Comparison of ENCODE assay signal across 17 cellular contexts in the genomic region with DNA sequence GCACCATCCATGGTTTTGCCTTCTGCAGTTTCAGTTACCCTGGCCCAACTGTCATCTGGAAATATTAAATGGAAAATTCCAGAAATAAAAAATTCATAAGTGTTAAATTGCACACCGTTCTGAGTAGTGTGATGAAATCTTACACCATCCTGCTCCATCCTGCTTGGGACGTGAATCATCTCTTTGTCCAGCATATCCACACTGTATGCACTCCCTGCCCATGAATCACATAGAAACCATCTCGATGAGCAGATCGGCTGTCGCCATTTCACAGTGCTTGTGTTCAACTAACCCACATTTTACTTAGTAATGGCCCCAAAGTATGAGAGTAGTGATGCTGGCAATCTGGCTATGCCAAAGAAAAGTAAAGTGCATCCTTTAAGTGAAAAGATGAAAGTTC.
A peak's percentile ranks its signal among the peaks of the same experiment; 100 is the strongest.
DNase-seq lines count a peak whose midpoint lies in the region; ATAC-seq, FAIRE-seq and TF ChIP-seq lines count a peak whose summit lies in the region.
"Had no signal": no experiment of that assay in that cellular context is flagged by ENCODE, and none has a peak within 500 bp of the region (broad histone marks: within the 10 kb centered on the region; RNA-seq: fewer than 3 reads in every experiment).

No MANE protein-coding gene starts in this region.

- H3K27me3 Mint-ChIP-seq in MCF 10A (ENCODE audit: insufficient read depth, unreplicated experiment), result no peaks in the 10 kb centered on the region
- H3K27me3 Mint-ChIP-seq: type B pancreatic cell had no signal

- POLR2A ChIA-PET in MCF 10A (lab: Yijun Ruan, JAX), result no interaction called here

- FAIRE-seq in urothelium cell line (lab: Jason Lieb, UNC), result peak; percentile 23
- FAIRE-seq: TTC549 had no signal

- H3K4me1 ChIP-seq in breast epithelium (no peaks in the 10 kb centered on the region), fibroblast of lung (ENCODE audit: control insufficient read depth, extremely low read depth, insufficient read depth, low read length) (no peaks in the 10 kb centered on the region), spleen (no peaks in the 10 kb centered on the region)
- H3K4me1 ChIP-seq: left lung had no signal

- WGBS in spleen, 5 donors, result 81 to 92% (median 88%) methylated on average over 5 of the region's 5 CpGs

- no peaks in the 10 kb centered on the region for H3K9me3 Mint-ChIP-seq in MCF 10A (ENCODE audit: unreplicated experiment)
- H3K9me3 Mint-ChIP-seq: activated naive CD4-positive, alpha-beta T cell treated with anti-CD3 and anti-CD28 coated beads for 36 hours had no signal

- BruUV-seq in MCF 10A (replicated peaks; lab: Mats Ljungman, UMichigan), result no TSS peak

- H3K9ac ChIP-seq in fibroblast of lung (ENCODE audit: insufficient read depth, low read length), result no peak overlapping the region

- no peak overlapping the region for H3K4me2 ChIP-seq in fibroblast of lung (ENCODE audit: extremely low read depth, insufficient read depth, low read length)

- ATAC-seq in SK-N-SH treated with all-trans-retinoic acid at 6 μM for 48 hours (peak; percentile 99), HG03565 (IDR thresholded peaks at IDR 0.05; ENCODE audit: unreplicated experiment) (no peak)
- ATAC-seq: left lung had no signal

- no peak overlapping the region for H3K4me3 Mint-ChIP-seq in MCF 10A (ENCODE audit: unreplicated experiment)
- H3K4me3 Mint-ChIP-seq: activated naive CD4-positive, alpha-beta T cell treated with anti-CD3 and anti-CD28 coated beads for 36 hours; nephron; type B pancreatic cell had no signal

- no peaks in the 10 kb centered on the region for H3K36me3 Mint-ChIP-seq in MCF 10A (ENCODE audit: insufficient read depth, unreplicated experiment)
- H3K36me3 Mint-ChIP-seq: type B pancreatic cell had no signal

- H3K9me3 ChIP-seq in breast epithelium (peaks cover 0 to 4% of the 10 kb centered on the region in 2 donors), fibroblast of lung (ENCODE audit: control insufficient read depth, insufficient read depth, low read depth, low read length) (no peaks in the 10 kb centered on the region), spleen (peaks cover 0 to 8% (median 0%) of the 10 kb centered on the region in 8 donors)
- H3K9me3 ChIP-seq: left lung had no signal

- H3K27ac ChIP-seq in breast epithelium (no peak overlapping the region), fibroblast of lung (ENCODE audit: insufficient read depth, low read length) (no peak overlapping the region), spleen (no peak overlapping the region)
- H3K27ac ChIP-seq: left lung had no signal

- TF ChIP-seq CTCF in MCF 10A (IDR thresholded peaks at IDR 0.05; ENCODE audit: unreplicated experiment) (no peak), breast epithelium (IDR thresholded peaks at IDR 0.05) (no peak), fibroblast of lung (conservative IDR thresholded peaks at IDR 0.05 in 1 of 2, IDR thresholded peaks at IDR 0.05 in 1 of 2; ENCODE audit: low read depth in 1 of 2, low read length in 2 of 2) (no peak), spleen (IDR thresholded peaks at IDR 0.05 in 8 of 11, conservative IDR thresholded peaks at IDR 0.05 in 3 of 11) (no peak)

- H4K20me1 ChIP-seq in fibroblast of lung (ENCODE audit: control insufficient read depth, extremely low read depth, insufficient read depth, low read length), result no peaks in the 10 kb centered on the region

- DNase-seq in MCF 10A (ENCODE audit: unreplicated experiment) (peak; percentile 94), breast epithelium (ENCODE audit: low spot score in 2 of 2) (no peak), fibroblast of lung (ENCODE audit: low read depth in 2 of 2) (peak; percentile 80 to 97), urothelium cell line (ENCODE audit: low spot score) (peak; percentile 58), spleen (no peak), NK-92 (lab: John Stamatoyannopoulos, UW; ENCODE audit: unreplicated experiment) (no peak)
- DNase-seq: 8988T; activated CD8-positive, alpha-beta memory T cell treated with anti-CD3 and anti-CD28 coated beads for 24 hours; activated naive CD4-positive, alpha-beta T cell treated with anti-CD3 and anti-CD28 coated beads for 36 hours; left lung; NCI-H2107; stimulated activated CD4-positive, alpha-beta T cell treated with anti-CD3 and anti-CD28 coated beads, Interleukin-12 subunit alpha, Interleukin-12 subunit beta, amount 100 ng/mL, for 4 hours had no signal

- CTCF ChIA-PET in MCF 10A (lab: Yijun Ruan, JAX), result no interaction called here

- H2AFZ ChIP-seq in fibroblast of lung (ENCODE audit: low read length), result no peak overlapping the region

- TF ChIP-seq POLR2A in breast epithelium (IDR thresholded peaks at IDR 0.05), result no peak
- no peak for TF ChIP-seq POLR2A in spleen (IDR thresholded peaks at IDR 0.05)

- no peaks in the 10 kb centered on the region for H3K79me2 ChIP-seq in fibroblast of lung (ENCODE audit: control insufficient read depth, insufficient read depth, low read length)

- H3K27me3 ChIP-seq in breast epithelium, result no peaks in the 10 kb centered on the region
- H3K27me3 ChIP-seq in fibroblast of lung (ENCODE audit: control insufficient read depth, insufficient read depth, low read length), result no peaks in the 10 kb centered on the region
- H3K27me3 ChIP-seq in spleen (replicated peaks in 1 of 7), result no peaks in the 10 kb centered on the region
- H3K27me3 ChIP-seq: left lung had no signal

- H3K4me1 Mint-ChIP-seq in MCF 10A (ENCODE audit: insufficient read depth, unreplicated experiment), result peaks cover 13% of the 10 kb centered on the region

- H3K4me3 ChIP-seq in breast epithelium (no peak overlapping the region), fibroblast of lung (replicated peaks in 1 of 4; ENCODE audit: control extremely low read depth in 1 of 4, insufficient read depth in 1 of 4, low read depth in 3 of 4, low read length in 4 of 4) (no peak overlapping the region), spleen (no peak overlapping the region)
- H3K4me3 ChIP-seq: left lung had no signal

- intact Hi-C loops in MCF 10A (cut with micrococcal nuclease), result loop anchor here (10.0 kb wide), 1 partner anchor 74 kb away; no protein-coding TSS in a partner anchor
- intact Hi-C loops in breast epithelium (cut with DNase I; ENCODE audit: low total_unique reads), result no loop called here
- intact Hi-C loops in spleen (cut with DNase I; ENCODE audit: low total_unique reads), result no loop called here

- H3K27ac Mint-ChIP-seq in MCF 10A (ENCODE audit: low read depth, unreplicated experiment), result peak overlapping the region; percentile 21
- H3K27ac Mint-ChIP-seq: activated naive CD4-positive, alpha-beta T cell treated with anti-CD3 and anti-CD28 coated beads for 36 hours; nephron; type B pancreatic cell had no signal

- H3K36me3 ChIP-seq in breast epithelium (no peaks in the 10 kb centered on the region), fibroblast of lung (ENCODE audit: control insufficient read depth, insufficient read depth, low read length) (no peaks in the 10 kb centered on the region), spleen (no peaks in the 10 kb centered on the region)
- H3K36me3 ChIP-seq: left lung had no signal

TF ChIP-seq in SK-N-SH treated with all-trans-retinoic acid at 6 μM for 48 hours, 23 proteins besides CTCF, POLR2A, EP300 and RAD21:
- no peak for TF ChIP-seq BACH2 (CRISPR knock-in tag; IDR thresholded peaks at IDR 0.05; ENCODE audit: borderline replicate concordance)
- TF ChIP-seq, protein P1, sequence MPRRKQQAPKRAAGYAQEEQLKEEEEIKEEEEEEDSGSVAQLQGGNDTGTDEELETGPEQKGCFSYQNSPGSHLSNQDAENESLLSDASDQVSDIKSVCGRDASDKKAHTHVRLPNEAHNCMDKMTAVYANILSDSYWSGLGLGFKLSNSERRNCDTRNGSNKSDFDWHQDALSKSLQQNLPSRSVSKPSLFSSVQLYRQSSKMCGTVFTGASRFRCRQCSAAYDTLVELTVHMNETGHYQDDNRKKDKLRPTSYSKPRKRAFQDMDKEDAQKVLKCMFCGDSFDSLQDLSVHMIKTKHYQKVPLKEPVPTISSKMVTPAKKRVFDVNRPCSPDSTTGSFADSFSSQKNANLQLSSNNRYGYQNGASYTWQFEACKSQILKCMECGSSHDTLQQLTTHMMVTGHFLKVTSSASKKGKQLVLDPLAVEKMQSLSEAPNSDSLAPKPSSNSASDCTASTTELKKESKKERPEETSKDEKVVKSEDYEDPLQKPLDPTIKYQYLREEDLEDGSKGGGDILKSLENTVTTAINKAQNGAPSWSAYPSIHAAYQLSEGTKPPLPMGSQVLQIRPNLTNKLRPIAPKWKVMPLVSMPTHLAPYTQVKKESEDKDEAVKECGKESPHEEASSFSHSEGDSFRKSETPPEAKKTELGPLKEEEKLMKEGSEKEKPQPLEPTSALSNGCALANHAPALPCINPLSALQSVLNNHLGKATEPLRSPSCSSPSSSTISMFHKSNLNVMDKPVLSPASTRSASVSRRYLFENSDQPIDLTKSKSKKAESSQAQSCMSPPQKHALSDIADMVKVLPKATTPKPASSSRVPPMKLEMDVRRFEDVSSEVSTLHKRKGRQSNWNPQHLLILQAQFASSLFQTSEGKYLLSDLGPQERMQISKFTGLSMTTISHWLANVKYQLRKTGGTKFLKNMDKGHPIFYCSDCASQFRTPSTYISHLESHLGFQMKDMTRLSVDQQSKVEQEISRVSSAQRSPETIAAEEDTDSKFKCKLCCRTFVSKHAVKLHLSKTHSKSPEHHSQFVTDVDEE (CRISPR knock-in tag; IDR thresholded peaks at IDR 0.05), result no peak
- TF ChIP-seq ZNF8 (CRISPR knock-in tag; IDR thresholded peaks at IDR 0.05), result no peak
- TF ChIP-seq OSR1 (CRISPR knock-in tag; IDR thresholded peaks at IDR 0.05), result no peak
- no peak for TF ChIP-seq ZNF70 (CRISPR knock-in tag; IDR thresholded peaks at IDR 0.05)
- no peak for TF ChIP-seq TOX (CRISPR knock-in tag; IDR thresholded peaks at IDR 0.05; ENCODE audit: borderline replicate concordance)
- TF ChIP-seq ZFP3 (CRISPR knock-in tag; IDR thresholded peaks at IDR 0.05), result no peak

Comparison
In these comparisons a context has a peak if more than half of its experiments do, and no peak if none do; other contexts are left out.
1. DNase-seq: peak in MCF 10A (single experiment), fibroblast of lung (2 of 2) and urothelium cell line (single experiment); none in breast epithelium (0 of 2), spleen (single experiment) and NK-92 (single experiment).